Comparison of ENCODE assay signal across 1 cellular context in the genomic region with DNA sequence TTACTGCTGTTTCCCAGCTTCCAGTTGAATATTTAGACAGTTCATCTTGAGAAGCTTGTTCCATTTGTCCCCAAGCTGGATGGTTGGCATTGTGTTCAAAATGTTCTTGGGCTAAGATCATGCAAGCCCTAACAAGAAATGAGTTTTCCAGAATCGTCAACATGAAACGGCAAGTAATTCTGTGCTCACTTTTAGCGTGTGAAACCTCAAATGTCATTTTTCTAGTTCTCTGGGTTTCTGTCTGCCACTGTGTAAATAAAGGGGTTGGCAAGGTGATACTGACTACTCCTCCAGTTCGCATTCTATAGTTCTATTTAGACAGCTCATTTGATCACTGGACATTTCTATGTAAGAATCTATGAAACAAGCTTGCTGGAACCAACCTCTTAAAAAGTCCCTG.
TF ChIP-seq lines count a peak whose summit lies in the region.

No MANE protein-coding gene starts in this region.

TF ChIP-seq in GM23338, 12 proteins besides CTCF, POLR2A, EP300 and RAD21 (continued from another document):
- TF ChIP-seq EZH2phosphoT487 (IDR thresholded peaks at IDR 0.05; ENCODE audit: unreplicated experiment) = no peak
- TF ChIP-seq STAT1 (IDR thresholded peaks at IDR 0.05; ENCODE audit: unreplicated experiment) = no peak
- no peak for TF ChIP-seq JUNB (IDR thresholded peaks at IDR 0.05; ENCODE audit: unreplicated experiment)
- TF ChIP-seq, protein P1, sequence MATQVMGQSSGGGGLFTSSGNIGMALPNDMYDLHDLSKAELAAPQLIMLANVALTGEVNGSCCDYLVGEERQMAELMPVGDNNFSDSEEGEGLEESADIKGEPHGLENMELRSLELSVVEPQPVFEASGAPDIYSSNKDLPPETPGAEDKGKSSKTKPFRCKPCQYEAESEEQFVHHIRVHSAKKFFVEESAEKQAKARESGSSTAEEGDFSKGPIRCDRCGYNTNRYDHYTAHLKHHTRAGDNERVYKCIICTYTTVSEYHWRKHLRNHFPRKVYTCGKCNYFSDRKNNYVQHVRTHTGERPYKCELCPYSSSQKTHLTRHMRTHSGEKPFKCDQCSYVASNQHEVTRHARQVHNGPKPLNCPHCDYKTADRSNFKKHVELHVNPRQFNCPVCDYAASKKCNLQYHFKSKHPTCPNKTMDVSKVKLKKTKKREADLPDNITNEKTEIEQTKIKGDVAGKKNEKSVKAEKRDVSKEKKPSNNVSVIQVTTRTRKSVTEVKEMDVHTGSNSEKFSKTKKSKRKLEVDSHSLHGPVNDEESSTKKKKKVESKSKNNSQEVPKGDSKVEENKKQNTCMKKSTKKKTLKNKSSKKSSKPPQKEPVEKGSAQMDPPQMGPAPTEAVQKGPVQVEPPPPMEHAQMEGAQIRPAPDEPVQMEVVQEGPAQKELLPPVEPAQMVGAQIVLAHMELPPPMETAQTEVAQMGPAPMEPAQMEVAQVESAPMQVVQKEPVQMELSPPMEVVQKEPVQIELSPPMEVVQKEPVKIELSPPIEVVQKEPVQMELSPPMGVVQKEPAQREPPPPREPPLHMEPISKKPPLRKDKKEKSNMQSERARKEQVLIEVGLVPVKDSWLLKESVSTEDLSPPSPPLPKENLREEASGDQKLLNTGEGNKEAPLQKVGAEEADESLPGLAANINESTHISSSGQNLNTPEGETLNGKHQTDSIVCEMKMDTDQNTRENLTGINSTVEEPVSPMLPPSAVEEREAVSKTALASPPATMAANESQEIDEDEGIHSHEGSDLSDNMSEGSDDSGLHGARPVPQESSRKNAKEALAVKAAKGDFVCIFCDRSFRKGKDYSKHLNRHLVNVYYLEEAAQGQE (IDR thresholded peaks at IDR 0.05; ENCODE audit: unreplicated experiment) = no peak
